1 cellular context compared by ENCODE assay signal in the genomic region with DNA sequence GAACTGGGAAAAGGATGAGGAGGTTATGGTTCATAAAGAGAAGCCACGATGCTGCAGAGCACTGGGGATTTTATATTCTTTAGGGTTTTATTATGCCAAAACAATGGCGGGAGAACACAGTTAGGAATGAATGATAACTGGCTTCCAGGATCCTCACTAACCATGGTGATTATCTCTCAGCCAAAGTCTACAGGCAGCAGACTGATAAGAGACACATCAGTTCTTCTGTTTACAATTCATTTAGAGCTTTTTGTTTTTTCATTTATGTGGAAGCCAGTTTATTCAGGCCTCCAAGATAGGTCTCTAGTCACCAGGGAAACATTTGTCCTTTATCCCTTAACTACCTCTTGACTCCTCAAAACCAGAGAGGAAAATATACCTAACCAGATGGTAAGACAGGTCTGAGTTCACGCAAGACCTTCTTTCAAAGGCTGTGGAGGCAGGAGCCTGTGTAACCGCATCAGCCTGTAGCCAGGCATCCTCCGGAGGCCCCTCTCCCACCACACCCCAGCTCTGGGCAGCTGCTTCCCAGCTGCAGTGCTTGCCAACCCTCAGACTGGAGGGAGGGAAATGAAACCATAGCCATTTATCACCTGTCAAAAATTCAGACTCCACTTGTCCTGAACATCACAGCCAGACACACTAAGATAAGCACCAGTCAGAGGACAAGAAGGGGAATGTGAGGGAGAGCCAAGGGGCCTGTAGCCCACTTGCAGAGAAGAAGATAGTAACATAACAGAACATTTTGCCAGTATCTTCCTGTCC.
A peak's percentile ranks its signal among the peaks of the same experiment; 100 is the strongest.
TF ChIP-seq lines count a peak whose summit lies in the region.

No MANE protein-coding gene starts in this region.

TF ChIP-seq in K562, 482 proteins besides CTCF, POLR2A, EP300 and RAD21 (continued from another document and continues in another):
- TF ChIP-seq, protein P1, sequence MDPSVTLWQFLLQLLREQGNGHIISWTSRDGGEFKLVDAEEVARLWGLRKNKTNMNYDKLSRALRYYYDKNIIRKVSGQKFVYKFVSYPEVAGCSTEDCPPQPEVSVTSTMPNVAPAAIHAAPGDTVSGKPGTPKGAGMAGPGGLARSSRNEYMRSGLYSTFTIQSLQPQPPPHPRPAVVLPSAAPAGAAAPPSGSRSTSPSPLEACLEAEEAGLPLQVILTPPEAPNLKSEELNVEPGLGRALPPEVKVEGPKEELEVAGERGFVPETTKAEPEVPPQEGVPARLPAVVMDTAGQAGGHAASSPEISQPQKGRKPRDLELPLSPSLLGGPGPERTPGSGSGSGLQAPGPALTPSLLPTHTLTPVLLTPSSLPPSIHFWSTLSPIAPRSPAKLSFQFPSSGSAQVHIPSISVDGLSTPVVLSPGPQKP (CRISPR knock-in tag; IDR thresholded peaks at IDR 0.05) = no peak
- TF ChIP-seq MCM7 (IDR thresholded peaks at IDR 0.05) (no peak), TCF7L2 (IDR thresholded peaks at IDR 0.05; ENCODE audit: low read depth, low read length) (no peak), MCM3 (IDR thresholded peaks at IDR 0.05) (no peak), TBL1XR1 (IDR thresholded peaks at IDR 0.05; ENCODE audit: low read length in 2 of 2) (peak in 1 of 2 experiments; percentile 53; a peak in 2 of 4 replicates), USF1 (CRISPR knock-in tag; IDR thresholded peaks at IDR 0.05) (no peak), POLR2H (tag; IDR thresholded peaks at IDR 0.05; ENCODE audit: low read depth) (no peak), MAFG (tag; conservative IDR thresholded peaks at IDR 0.05) (no peak), RBM14 (IDR thresholded peaks at IDR 0.05; ENCODE audit: borderline replicate concordance, insufficient read depth, low read depth, low read length) (no peak), FOXO4 (CRISPR knock-in tag; IDR thresholded peaks at IDR 0.05) (no peak), DMBX1 (CRISPR knock-in tag; IDR thresholded peaks at IDR 0.05; ENCODE audit: borderline replicate concordance) (no peak), ATF7 (IDR thresholded peaks at IDR 0.05) (no peak), FOXK2 (conservative IDR thresholded peaks at IDR 0.05 in 1 of 2, IDR thresholded peaks at IDR 0.05 in 1 of 2; ENCODE audit: low read depth in 2 of 2) (peak; percentile 27 to 74; a peak in 1 of 4 replicates), ZNF280B (CRISPR knock-in tag; IDR thresholded peaks at IDR 0.05) (no peak), ZNF699 (CRISPR knock-in tag; IDR thresholded peaks at IDR 0.05; ENCODE audit: insufficient replicate concordance) (no peak), EZH2 (IDR thresholded peaks at IDR 0.05; ENCODE audit: borderline replicate concordance, low read depth, low read length) (no peak), E2F8 (IDR thresholded peaks at IDR 0.05; ENCODE audit: low read depth, partially characterized antibody) (no peak), HMGN3 (IDR thresholded peaks at IDR 0.05; ENCODE audit: borderline replicate concordance, extremely low read depth, insufficient read length, low read depth, low read length) (peak; percentile 80), PRMT5 (CRISPR knock-in tag; IDR thresholded peaks at IDR 0.05) (no peak), ZNF224 (CRISPR knock-in tag; IDR thresholded peaks at IDR 0.05) (no peak), KLF13 (tag; IDR thresholded peaks at IDR 0.05; ENCODE audit: borderline replicate concordance, low read depth) (no peak), HDAC3 (IDR thresholded peaks at IDR 0.05; ENCODE audit: borderline replicate concordance, partially characterized antibody) (no peak), MTA2 (IDR thresholded peaks at IDR 0.05; ENCODE audit: low read depth) (peak; percentile 46; the same call in 1 of the 2 replicates), PHF8 (IDR thresholded peaks at IDR 0.05; ENCODE audit: borderline replicate concordance, low read length) (no peak), HLTF (IDR thresholded peaks at IDR 0.05) (no peak), ZNF561 (CRISPR knock-in tag; conservative IDR thresholded peaks at IDR 0.05) (no peak), CREBBP (IDR thresholded peaks at IDR 0.05; ENCODE audit: low read depth, low read length) (no peak), CEBPB (tag; IDR thresholded peaks at IDR 0.05) (no peak), HMG20B (CRISPR knock-in tag; IDR thresholded peaks at IDR 0.05) (no peak), PHF20 (IDR thresholded peaks at IDR 0.05; ENCODE audit: partially characterized antibody) (no peak), DACH1 (IDR thresholded peaks at IDR 0.05; ENCODE audit: partially characterized antibody) (no peak), ARID1B (IDR thresholded peaks at IDR 0.05) (peak; percentile 88), HMG20A (CRISPR knock-in tag; conservative IDR thresholded peaks at IDR 0.05) (no peak), NCOR1 (IDR thresholded peaks at IDR 0.05) (peak; percentile 54), SMARCA5 (IDR thresholded peaks at IDR 0.05) (no peak), ZNF551 (CRISPR knock-in tag; IDR thresholded peaks at IDR 0.05) (no peak), MCM5 (IDR thresholded peaks at IDR 0.05; ENCODE audit: low read depth) (no peak), ZNF3 (CRISPR knock-in tag; IDR thresholded peaks at IDR 0.05) (no peak), CBX2 (IDR thresholded peaks at IDR 0.05; ENCODE audit: insufficient read depth, low read length, poor library complexity, severe bottlenecking) (no peak), ZBTB1 (CRISPR knock-in tag; IDR thresholded peaks at IDR 0.05; ENCODE audit: borderline replicate concordance, low read depth) (no peak), KLF16 (IDR thresholded peaks at IDR 0.05) (no peak)
- TF ChIP-seq, protein P2, sequence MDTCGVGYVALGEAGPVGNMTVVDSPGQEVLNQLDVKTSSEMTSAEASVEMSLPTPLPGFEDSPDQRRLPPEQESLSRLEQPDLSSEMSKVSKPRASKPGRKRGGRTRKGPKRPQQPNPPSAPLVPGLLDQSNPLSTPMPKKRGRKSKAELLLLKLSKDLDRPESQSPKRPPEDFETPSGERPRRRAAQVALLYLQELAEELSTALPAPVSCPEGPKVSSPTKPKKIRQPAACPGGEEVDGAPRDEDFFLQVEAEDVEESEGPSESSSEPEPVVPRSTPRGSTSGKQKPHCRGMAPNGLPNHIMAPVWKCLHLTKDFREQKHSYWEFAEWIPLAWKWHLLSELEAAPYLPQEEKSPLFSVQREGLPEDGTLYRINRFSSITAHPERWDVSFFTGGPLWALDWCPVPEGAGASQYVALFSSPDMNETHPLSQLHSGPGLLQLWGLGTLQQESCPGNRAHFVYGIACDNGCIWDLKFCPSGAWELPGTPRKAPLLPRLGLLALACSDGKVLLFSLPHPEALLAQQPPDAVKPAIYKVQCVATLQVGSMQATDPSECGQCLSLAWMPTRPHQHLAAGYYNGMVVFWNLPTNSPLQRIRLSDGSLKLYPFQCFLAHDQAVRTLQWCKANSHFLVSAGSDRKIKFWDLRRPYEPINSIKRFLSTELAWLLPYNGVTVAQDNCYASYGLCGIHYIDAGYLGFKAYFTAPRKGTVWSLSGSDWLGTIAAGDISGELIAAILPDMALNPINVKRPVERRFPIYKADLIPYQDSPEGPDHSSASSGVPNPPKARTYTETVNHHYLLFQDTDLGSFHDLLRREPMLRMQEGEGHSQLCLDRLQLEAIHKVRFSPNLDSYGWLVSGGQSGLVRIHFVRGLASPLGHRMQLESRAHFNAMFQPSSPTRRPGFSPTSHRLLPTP (IDR thresholded peaks at IDR 0.05; ENCODE audit: borderline replicate concordance, extremely low read depth, insufficient read length) = no peak
- TF ChIP-seq, protein P3, sequence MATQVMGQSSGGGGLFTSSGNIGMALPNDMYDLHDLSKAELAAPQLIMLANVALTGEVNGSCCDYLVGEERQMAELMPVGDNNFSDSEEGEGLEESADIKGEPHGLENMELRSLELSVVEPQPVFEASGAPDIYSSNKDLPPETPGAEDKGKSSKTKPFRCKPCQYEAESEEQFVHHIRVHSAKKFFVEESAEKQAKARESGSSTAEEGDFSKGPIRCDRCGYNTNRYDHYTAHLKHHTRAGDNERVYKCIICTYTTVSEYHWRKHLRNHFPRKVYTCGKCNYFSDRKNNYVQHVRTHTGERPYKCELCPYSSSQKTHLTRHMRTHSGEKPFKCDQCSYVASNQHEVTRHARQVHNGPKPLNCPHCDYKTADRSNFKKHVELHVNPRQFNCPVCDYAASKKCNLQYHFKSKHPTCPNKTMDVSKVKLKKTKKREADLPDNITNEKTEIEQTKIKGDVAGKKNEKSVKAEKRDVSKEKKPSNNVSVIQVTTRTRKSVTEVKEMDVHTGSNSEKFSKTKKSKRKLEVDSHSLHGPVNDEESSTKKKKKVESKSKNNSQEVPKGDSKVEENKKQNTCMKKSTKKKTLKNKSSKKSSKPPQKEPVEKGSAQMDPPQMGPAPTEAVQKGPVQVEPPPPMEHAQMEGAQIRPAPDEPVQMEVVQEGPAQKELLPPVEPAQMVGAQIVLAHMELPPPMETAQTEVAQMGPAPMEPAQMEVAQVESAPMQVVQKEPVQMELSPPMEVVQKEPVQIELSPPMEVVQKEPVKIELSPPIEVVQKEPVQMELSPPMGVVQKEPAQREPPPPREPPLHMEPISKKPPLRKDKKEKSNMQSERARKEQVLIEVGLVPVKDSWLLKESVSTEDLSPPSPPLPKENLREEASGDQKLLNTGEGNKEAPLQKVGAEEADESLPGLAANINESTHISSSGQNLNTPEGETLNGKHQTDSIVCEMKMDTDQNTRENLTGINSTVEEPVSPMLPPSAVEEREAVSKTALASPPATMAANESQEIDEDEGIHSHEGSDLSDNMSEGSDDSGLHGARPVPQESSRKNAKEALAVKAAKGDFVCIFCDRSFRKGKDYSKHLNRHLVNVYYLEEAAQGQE (CRISPR knock-in tag; IDR thresholded peaks at IDR 0.05; ENCODE audit: low read depth) = no peak
- TF ChIP-seq, protein P4, sequence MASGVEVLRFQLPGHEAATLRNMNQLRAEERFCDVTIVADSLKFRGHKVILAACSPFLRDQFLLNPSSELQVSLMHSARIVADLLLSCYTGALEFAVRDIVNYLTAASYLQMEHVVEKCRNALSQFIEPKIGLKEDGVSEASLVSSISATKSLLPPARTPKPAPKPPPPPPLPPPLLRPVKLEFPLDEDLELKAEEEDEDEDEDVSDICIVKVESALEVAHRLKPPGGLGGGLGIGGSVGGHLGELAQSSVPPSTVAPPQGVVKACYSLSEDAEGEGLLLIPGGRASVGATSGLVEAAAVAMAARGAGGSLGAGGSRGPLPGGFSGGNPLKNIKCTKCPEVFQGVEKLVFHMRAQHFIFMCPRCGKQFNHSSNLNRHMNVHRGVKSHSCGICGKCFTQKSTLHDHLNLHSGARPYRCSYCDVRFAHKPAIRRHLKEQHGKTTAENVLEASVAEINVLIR (CRISPR knock-in tag; IDR thresholded peaks at IDR 0.05) = no peak
- TF ChIP-seq, protein P5, sequence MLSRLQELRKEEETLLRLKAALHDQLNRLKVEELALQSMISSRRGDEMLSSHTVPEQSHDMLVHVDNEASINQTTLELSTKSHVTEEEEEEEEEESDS (CRISPR knock-in tag; IDR thresholded peaks at IDR 0.05) = no peak
- TF ChIP-seq, protein P6, sequence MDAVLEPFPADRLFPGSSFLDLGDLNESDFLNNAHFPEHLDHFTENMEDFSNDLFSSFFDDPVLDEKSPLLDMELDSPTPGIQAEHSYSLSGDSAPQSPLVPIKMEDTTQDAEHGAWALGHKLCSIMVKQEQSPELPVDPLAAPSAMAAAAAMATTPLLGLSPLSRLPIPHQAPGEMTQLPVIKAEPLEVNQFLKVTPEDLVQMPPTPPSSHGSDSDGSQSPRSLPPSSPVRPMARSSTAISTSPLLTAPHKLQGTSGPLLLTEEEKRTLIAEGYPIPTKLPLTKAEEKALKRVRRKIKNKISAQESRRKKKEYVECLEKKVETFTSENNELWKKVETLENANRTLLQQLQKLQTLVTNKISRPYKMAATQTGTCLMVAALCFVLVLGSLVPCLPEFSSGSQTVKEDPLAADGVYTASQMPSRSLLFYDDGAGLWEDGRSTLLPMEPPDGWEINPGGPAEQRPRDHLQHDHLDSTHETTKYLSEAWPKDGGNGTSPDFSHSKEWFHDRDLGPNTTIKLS (IDR thresholded peaks at IDR 0.05; ENCODE audit: borderline replicate concordance, low read depth) = no peak
